ENCODE assay signal across 6 cellular contexts in the genomic region with DNA sequence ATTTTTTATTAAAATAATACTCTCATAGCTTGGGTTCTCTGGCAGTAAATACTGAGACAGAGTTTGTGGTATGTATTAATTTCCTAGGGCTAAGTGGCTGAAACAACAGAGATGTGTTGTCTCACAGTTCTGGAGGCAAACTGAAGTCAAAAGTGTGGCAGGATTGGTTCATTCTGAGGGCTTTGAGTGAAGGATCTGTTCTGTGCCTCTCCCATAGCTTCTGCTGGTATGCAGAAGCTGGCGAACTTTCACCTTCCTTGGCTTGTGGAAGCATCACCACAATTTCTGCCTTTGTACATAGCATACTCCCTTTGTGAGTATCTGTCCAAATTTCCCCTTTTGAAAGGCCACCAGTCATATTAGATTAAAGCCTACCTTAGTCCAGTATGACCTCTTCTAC.
"Had no signal": no experiment of that assay in that cellular context is flagged by ENCODE, and none has a peak within 500 bp of the region (broad histone marks: within the 10 kb centered on the region; RNA-seq: fewer than 3 reads in every experiment).

No MANE protein-coding gene starts in this region.

- ATAC-seq: GM23338, K562 had no signal

- DNase-seq: H9, HCEC 1CT, IMR-90, KG1 had no signal

- H3K4me3 ChIP-seq: GM23338, K562 had no signal
